Comparison of ENCODE assay signal across 19 cellular contexts in the genomic region with DNA sequence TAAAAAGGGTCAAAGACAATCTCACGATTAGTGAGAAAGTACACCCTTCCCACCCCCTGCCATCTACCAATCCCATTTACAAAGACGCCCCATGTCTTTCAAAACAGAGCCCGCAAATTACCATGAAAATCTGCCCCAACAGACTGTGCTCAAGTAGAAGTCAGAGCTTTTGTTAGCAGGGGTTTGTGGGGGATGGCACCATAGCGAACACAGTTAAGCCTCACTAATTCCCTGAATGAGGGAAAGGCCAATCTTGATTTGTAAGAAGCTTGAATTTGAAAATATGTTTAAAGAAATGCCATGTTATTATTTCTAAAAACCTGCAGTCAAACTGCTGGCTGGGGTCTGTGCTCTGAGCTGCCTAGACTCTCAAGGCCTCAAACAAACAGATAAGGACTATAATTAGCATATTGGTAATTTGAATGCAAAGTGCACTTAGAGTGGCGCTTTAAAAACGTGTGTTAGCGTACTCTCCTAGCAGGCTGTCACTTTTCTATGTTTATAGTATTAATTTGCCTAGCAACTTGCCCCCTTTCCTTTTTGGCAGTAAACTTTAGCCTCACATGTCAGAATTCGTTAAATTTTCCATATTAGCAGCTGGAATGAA. TPM values are rescaled to one million over a fixed set of nuclear protein-coding genes. Genes with fewer than 3 reads are reported as not detected.
A peak's percentile ranks its signal among the peaks of the same experiment; 100 is the strongest.
DNase-seq lines count a peak whose midpoint lies in the region; TF ChIP-seq lines count a peak whose summit lies in the region.
"Had no signal": no experiment of that assay in that cellular context is flagged by ENCODE, and none has a peak within 500 bp of the region (broad histone marks: within the 10 kb centered on the region; RNA-seq: fewer than 3 reads in every experiment).

No MANE protein-coding gene starts in this region.

- no peaks in the 10 kb centered on the region for H3K9me3 ChIP-seq in HAP-1
- no peaks in the 10 kb centered on the region for H3K9me3 ChIP-seq in NT2/D1 (ENCODE audit: insufficient read depth, low read length)
- no peaks in the 10 kb centered on the region for H3K9me3 ChIP-seq in neural cell (ENCODE audit: low read length)
- no peaks in the 10 kb centered on the region for H3K9me3 ChIP-seq in MG63
- H3K9me3 ChIP-seq: tibial artery had no signal

- H3K4me3 ChIP-seq in HAP-1 (no peak overlapping the region), NT2/D1 (ENCODE audit: insufficient read length, low read depth) (no peak overlapping the region), neural cell (ENCODE audit: low read length) (peak overlapping the region; percentile 10), MG63 (no peak overlapping the region)
- H3K4me3 ChIP-seq: smooth muscle cell, tibial artery had no signal

- H3K79me2 ChIP-seq in neural cell (replicated peaks; ENCODE audit: insufficient read depth, low read length) = peaks cover 5% of the 10 kb centered on the region

- peaks cover 3% of the 10 kb centered on the region; the same call in 1 of the 2 replicates for H3K27me3 Mint-ChIP-seq in HFFc6 (ENCODE audit: insufficient read depth)

- H3K4me3 Mint-ChIP-seq in HFFc6 = no peak overlapping the region
- H3K4me3 Mint-ChIP-seq: CD8-positive, alpha-beta memory T cell; stimulated activated naive CD8-positive, alpha-beta T cell treated with anti-CD3 and anti-CD28 coated beads, Interleukin-15, Interleukin-2, amounts not matched to agents 100 ng/mL and 50 ng/mL, for 24 hours; T-helper 17 cell had no signal

- H3K36me3 ChIP-seq in HAP-1 (replicated peaks) (no peaks in the 10 kb centered on the region), NT2/D1 (ENCODE audit: insufficient read depth, insufficient read length, low read length) (no peaks in the 10 kb centered on the region), neural cell (ENCODE audit: insufficient read depth, low read length) (no peaks in the 10 kb centered on the region), MG63 (no peaks in the 10 kb centered on the region)
- H3K36me3 ChIP-seq: tibial artery had no signal

- no peaks in the 10 kb centered on the region for H4K20me1 ChIP-seq in neural cell (ENCODE audit: insufficient read depth)

- H3K27me3 ChIP-seq in HAP-1 (ENCODE audit: low read depth) (no peaks in the 10 kb centered on the region), NT2/D1 (ENCODE audit: insufficient read depth, insufficient read length) (no peaks in the 10 kb centered on the region), neural cell (ENCODE audit: insufficient read depth, low read depth, low read length) (no peaks in the 10 kb centered on the region), MG63 (no peaks in the 10 kb centered on the region)
- H3K27me3 ChIP-seq: tibial artery had no signal

- no peak for TF ChIP-seq RAD21 in neural cell (conservative IDR thresholded peaks at IDR 0.05)

- H3K4me2 ChIP-seq in neural cell (ENCODE audit: low read length) = peak overlapping the region; percentile 35
- H3K4me2 ChIP-seq: smooth muscle cell had no signal

- peak overlapping the region; percentile 51 for H3K27ac ChIP-seq in neural cell (ENCODE audit: low read length)
- H3K27ac ChIP-seq: tibial artery, VCaP had no signal

- no peaks in the 10 kb centered on the region for H3K9me2 ChIP-seq in neural cell (ENCODE audit: insufficient read depth, low read length)

- no peaks in the 10 kb centered on the region for H3F3A ChIP-seq in neural cell (ENCODE audit: insufficient read depth, low read length, poor library complexity, severe bottlenecking)

- in situ Hi-C loops in HAP-1 (cut with MboI; ENCODE audit: low sequenced_read_pairs) = no loop called here

- H3K9me3 Mint-ChIP-seq in HFFc6 = no peaks in the 10 kb centered on the region
- H3K9me3 Mint-ChIP-seq: CD8-positive, alpha-beta memory T cell; stimulated activated naive CD8-positive, alpha-beta T cell treated with anti-CD3 and anti-CD28 coated beads, Interleukin-15, Interleukin-2, amounts not matched to agents 100 ng/mL and 50 ng/mL, for 24 hours had no signal

- H3K4me1 ChIP-seq in HAP-1 (peaks cover 35% of the 10 kb centered on the region), NT2/D1 (ENCODE audit: insufficient read depth, insufficient read length) (no peaks in the 10 kb centered on the region)
- H3K4me1 ChIP-seq: tibial artery had no signal

- no peak overlapping the region for H3K27ac Mint-ChIP-seq in HFFc6
- H3K27ac Mint-ChIP-seq: CD8-positive, alpha-beta memory T cell; stimulated activated naive CD8-positive, alpha-beta T cell treated with anti-CD3 and anti-CD28 coated beads, Interleukin-15, Interleukin-2, amounts not matched to agents 100 ng/mL and 50 ng/mL, for 24 hours; T-helper 17 cell had no signal

- peak overlapping the region; percentile 3 for H3K9ac ChIP-seq in NT2/D1 (ENCODE audit: insufficient read length, low read depth)
- peak overlapping the region; percentile 16 for H3K9ac ChIP-seq in neural cell (ENCODE audit: low read length)

- H3K4me1 Mint-ChIP-seq in HFFc6 (ENCODE audit: low read depth) = no peaks in the 10 kb centered on the region
- H3K4me1 Mint-ChIP-seq: CD8-positive, alpha-beta memory T cell had no signal

- no peak for TF ChIP-seq CTCF in neural cell (IDR thresholded peaks at IDR 0.05; ENCODE audit: poor library complexity, severe bottlenecking)
- TF ChIP-seq CTCF in HFFc6 (IDR thresholded peaks at IDR 0.05) = no peak

- no peak overlapping the region for H2AFZ ChIP-seq in neural cell (ENCODE audit: low read depth, low read length)

- DNase-seq in HAP-1 (ENCODE audit: low spot score in 2 of 2) = peak; percentile 69 to 72
- peak in 2 of 3 experiments; percentile 66 to 83 for DNase-seq in NCI-H1417 (lab: John Stamatoyannopoulos, UW)
- DNase-seq in NT2/D1 (ENCODE audit: low read depth, low spot score) = peak; percentile 84
- no peak for DNase-seq in HFFc6
- no peak for DNase-seq in T-helper 2 cell
- DNase-seq in MG63 = no peak
- DNase-seq: activated gamma-delta T cell treated with Interleukin-2 at 50 U/mL for 16 hours; CD8-positive, alpha-beta memory T cell; HCEC 1CT; left ventricle myocardium superior; NCI-H1694 treated with DMSO at 0.1 percent for 48 hours; SIG-M5; stimulated activated CD4-positive, alpha-beta T cell treated with anti-CD3 and anti-CD28 coated beads, Interleukin-4, amount 100 ng/mL, for 24 hours; T-helper 17 cell; tibial artery had no signal

- H3K36me3 Mint-ChIP-seq in HFFc6 (ENCODE audit: low read depth) = no peaks in the 10 kb centered on the region
- H3K36me3 Mint-ChIP-seq: CD8-positive, alpha-beta memory T cell had no signal

- no peak for TF ChIP-seq EP300 in neural cell (conservative IDR thresholded peaks at IDR 0.05; ENCODE audit: poor library complexity, severe bottlenecking)

TF ChIP-seq in neural cell, 6 proteins besides CTCF, POLR2A, EP300 and RAD21:
- no peak for TF ChIP-seq POLR2AphosphoS5 (IDR thresholded peaks at IDR 0.05)
- no peak for TF ChIP-seq SMC3 (conservative IDR thresholded peaks at IDR 0.05; ENCODE audit: poor library complexity)
- TF ChIP-seq MXI1 (conservative IDR thresholded peaks at IDR 0.05; ENCODE audit: poor library complexity, severe bottlenecking) = no peak

RNA-seq across cellular contexts. Expression of gene PAK3, which starts 9.4 kb away (rescaled TPM):
- polyA plus RNA-seq in neural cell = 91.2 and 92.4 TPM in 2 replicates
- polyA minus RNA-seq in neural cell = 230 and 262 TPM in 2 replicates
- total RNA-seq in HFFc6 (2021; fragmentation: NEBNext Ultra II Directional; extraction: Animal tissue kit (Norgen Biotek cat#: 25700)) = not detected
- not detected in 2 replicates for total RNA-seq in MG63 (2014; rRNA removed; shearing (Covaris generic); ENCODE audit: low replicate concordance)

Comparison
In these comparisons a context has a peak if more than half of its experiments do, and no peak if none do; other contexts are left out.
1. DNase-seq: peak in HAP-1 (2 of 2), NCI-H1417 (2 of 3) and NT2/D1 (single experiment); none in HFFc6 (single experiment), T-helper 2 cell (0 of 5) and MG63 (single experiment).